Comparison of ENCODE assay signal across 8 cellular contexts in the genomic region with DNA sequence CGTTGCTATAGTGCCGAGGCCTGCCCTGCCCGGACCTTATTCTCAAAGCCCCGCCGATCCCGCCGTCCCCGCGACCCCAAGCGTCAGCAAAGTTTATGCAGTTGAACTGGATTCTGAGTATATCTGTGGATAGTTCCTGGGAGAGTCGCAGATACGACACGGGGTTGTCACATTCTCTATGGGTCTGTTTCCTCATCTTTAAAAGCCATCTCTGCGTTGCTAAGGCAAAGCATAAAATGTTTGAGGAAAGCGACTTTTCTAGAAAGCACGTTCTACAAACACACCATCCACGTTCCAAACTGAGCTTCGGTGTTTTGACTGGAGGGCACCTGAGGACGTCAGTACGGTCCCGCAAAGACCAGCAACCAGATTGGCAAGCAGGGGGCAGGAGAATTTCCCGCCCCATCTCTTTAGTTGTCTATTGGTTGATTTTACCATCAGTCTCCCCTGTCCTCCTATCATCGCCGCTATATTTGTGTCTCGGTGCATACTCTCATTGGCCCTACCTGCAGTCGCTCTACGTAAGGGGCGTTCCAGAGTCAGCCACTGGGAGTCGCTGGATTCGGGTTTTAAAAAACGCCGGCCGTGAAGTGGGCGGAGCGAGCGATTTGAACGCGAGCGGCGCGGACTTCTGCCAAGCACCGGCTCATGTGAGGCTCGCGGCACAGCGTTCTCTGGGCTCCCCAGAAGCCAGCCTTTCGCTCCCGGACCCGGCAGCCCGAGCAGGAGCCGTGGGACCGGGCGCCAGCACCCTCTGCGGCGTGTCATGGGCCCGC. TPM values are rescaled to one million over a fixed set of nuclear protein-coding genes. Genes with fewer than 3 reads are reported as not detected.
A peak's percentile ranks its signal among the peaks of the same experiment; 100 is the strongest.
DNase-seq lines count a peak whose midpoint lies in the region; ATAC-seq and TF ChIP-seq lines count a peak whose summit lies in the region.

TSS of gene CENPA (plus strand) at position 626 of the 776 bp plus-strand sequence. CDS start at position 767, 141 bp downstream.

- DNase-seq in GM04503 (ENCODE audit: low read depth) (peak; percentile 99), HFF-Myc (ENCODE audit: extremely low read depth, low read depth) (peak; percentile 99), NAMALWA (ENCODE audit: low spot score) (peak; percentile 100), SK-N-DZ (ENCODE audit: low spot score) (peak; percentile 99), superior temporal gyrus (ENCODE audit: extremely low spot score) (peak; percentile 99)
- DNase-seq in activated naive CD4-positive, alpha-beta T cell treated with anti-CD3 and anti-CD28 coated beads for 36 hours, result peak; percentile 98

- 2 to 4% methylated on average over 9 to 16 of the region's 55 CpGs for WGBS in gastroesophageal sphincter (ENCODE audit: low coverage in 1 of 2), 2 donors

- H3K9me3 Mint-ChIP-seq in activated naive CD4-positive, alpha-beta T cell treated with anti-CD3 and anti-CD28 coated beads for 36 hours, result peaks cover under 1% of the 10 kb centered on the region

- peak within 1 kb of the TSS; percentile 77 for H3K4me3 ChIP-seq in HFF-Myc (replicated peaks; ENCODE audit: low read depth, low read length)
- H3K4me3 ChIP-seq in gastroesophageal sphincter, result peak within 1 kb of the TSS; percentile 81 to 83
- H3K4me3 ChIP-seq in neutrophil (ENCODE audit: low read depth in 1 of 2, low read length in 1 of 2), result peak within 1 kb of the TSS; percentile 71 to 92

- H3K9me3 ChIP-seq in gastroesophageal sphincter, result no peaks in the 10 kb centered on the region
- no peaks in the 10 kb centered on the region for H3K9me3 ChIP-seq in neutrophil

- TF ChIP-seq CTCF in HFF-Myc (IDR thresholded peaks at IDR 0.05; ENCODE audit: low read depth, low read length, missing control alignments) (no peak), gastroesophageal sphincter (IDR thresholded peaks at IDR 0.05) (peak in 3 of 4 experiments; percentile 25 to 39 (median 32)), neutrophil (IDR thresholded peaks at IDR 0.05) (peak; percentile 51)

- CTCF ChIA-PET in activated naive CD4-positive, alpha-beta T cell treated with anti-CD3 and anti-CD28 coated beads for 36 hours (lab: Charles Lee), result interaction anchor here (1.1 kb wide), 1 partner anchor 10 kb away, joined by 3 read pairs; no protein-coding TSS in a partner anchor

- peaks cover 0 to 19% (median 6%) of the 10 kb centered on the region in 3 donors for H3K4me1 ChIP-seq in gastroesophageal sphincter
- peaks cover 24 to 25% of the 10 kb centered on the region in 2 experiments for H3K4me1 ChIP-seq in neutrophil (ENCODE audit: control insufficient read depth in 1 of 2, insufficient read depth in 1 of 2, low read depth in 1 of 2, low read length in 1 of 2)

- H3K27ac Mint-ChIP-seq in activated naive CD4-positive, alpha-beta T cell treated with anti-CD3 and anti-CD28 coated beads for 36 hours, result peak within 1 kb of the TSS; percentile 15

- TF ChIP-seq POLR2A in gastroesophageal sphincter (IDR thresholded peaks at IDR 0.05), result peak in 1 of 2 donors; percentile 12

- peaks cover 19% of the 10 kb centered on the region for H3K36me3 Mint-ChIP-seq in activated naive CD4-positive, alpha-beta T cell treated with anti-CD3 and anti-CD28 coated beads for 36 hours (ENCODE audit: low read depth)

- H3K27me3 Mint-ChIP-seq in activated naive CD4-positive, alpha-beta T cell treated with anti-CD3 and anti-CD28 coated beads for 36 hours (ENCODE audit: low read depth), result peaks cover 20% of the 10 kb centered on the region

- peaks cover 10% of the 10 kb centered on the region for H3K4me1 Mint-ChIP-seq in activated naive CD4-positive, alpha-beta T cell treated with anti-CD3 and anti-CD28 coated beads for 36 hours (ENCODE audit: low read depth)

- peaks cover 0 to 13% of the 10 kb centered on the region in 2 donors for H3K36me3 ChIP-seq in gastroesophageal sphincter
- no peaks in the 10 kb centered on the region for H3K36me3 ChIP-seq in neutrophil

- no peak for TF ChIP-seq EP300 in gastroesophageal sphincter (IDR thresholded peaks at IDR 0.05)

- H3K27ac ChIP-seq in gastroesophageal sphincter (peak within 1 kb of the TSS in 3 of 4 donors; percentile 38 to 60 (median 54)), neutrophil (peak within 1 kb of the TSS; percentile 68)

- peaks cover 42% of the 10 kb centered on the region for H3K27me3 ChIP-seq in gastroesophageal sphincter
- H3K27me3 ChIP-seq in neutrophil, result no peaks in the 10 kb centered on the region

- intact Hi-C loops in activated naive CD4-positive, alpha-beta T cell treated with anti-CD3 and anti-CD28 coated beads for 36 hours (cut with micrococcal nuclease), result loop anchor here (1.0 to 10.0 kb wide), 6 partner anchors 14 to 908 kb away; partner anchors contain the start of genes ASXL2, DPYSL5, RAB10 and SLC35F6

- peak; percentile 100 for ATAC-seq in gastroesophageal sphincter

- peak within 1 kb of the TSS; percentile 72 for H3K4me3 Mint-ChIP-seq in activated naive CD4-positive, alpha-beta T cell treated with anti-CD3 and anti-CD28 coated beads for 36 hours

RNA-seq across cellular contexts. Expression of gene CENPA, which starts in this region (rescaled TPM):
- 21.6 and 41.6 TPM in 2 replicates for polyA plus RNA-seq in SK-N-DZ (2014; cell fraction: cytosol; rRNA removed)
- 12.3 and 21.0 TPM in 2 replicates for polyA plus RNA-seq in SK-N-DZ (2014; cell fraction: nucleus; rRNA removed)
- total RNA-seq in activated naive CD4-positive, alpha-beta T cell treated with anti-CD3 and anti-CD28 coated beads for 36 hours, result 10 to 100 TPM; 42.9 to 43.6 TPM
- not detected for total RNA-seq in gastroesophageal sphincter

Comparison
In these comparisons a context has a peak if more than half of its experiments do, and no peak if none do; other contexts are left out.
1. Peak in every context shown above with its lines: DNase-seq, ATAC-seq, H3K4me3 ChIP-seq and H3K27ac ChIP-seq.
2. RNA of gene CENPA (total RNA-seq): 42.9 to 43.6 TPM in activated naive CD4-positive, alpha-beta T cell treated with anti-CD3 and anti-CD28 coated beads for 36 hours; not detected in gastroesophageal sphincter; every median in the first group is over 10 times any median in the second.
3. Peak in ATAC-seq, H3K4me3 ChIP-seq and H3K27ac ChIP-seq in gastroesophageal sphincter; RNA of the gene not detected or under 1 TPM.